16 cellular contexts compared by ENCODE assay signal in genomic region chr17:75570034-75570676, GRCh38.
"Had no signal": no experiment of that assay in that cellular context is flagged by ENCODE, and none has a peak within 500 bp of the region (broad histone marks: within the 10 kb centered on the region; RNA-seq: fewer than 3 reads in every experiment).

No MANE protein-coding gene starts in this region.

- H3K36me3 Mint-ChIP-seq: naive B cell had no signal

- ATAC-seq: activated T-helper 17 cell treated with anti-CD3 and anti-CD28 coated beads, Interleukin-2, amount 50 U/mL, for 72 hours; gastrocnemius medialis had no signal

- H3K27me3 Mint-ChIP-seq: activated T-helper 17 cell treated with anti-CD3 and anti-CD28 coated beads, Interleukin-2, amount 50 U/mL, for 72 hours; naive B cell had no signal

- H3K4me1 Mint-ChIP-seq: activated T-helper 17 cell treated with anti-CD3 and anti-CD28 coated beads, Interleukin-2, amount 50 U/mL, for 72 hours had no signal

- H3K27ac Mint-ChIP-seq: activated T-helper 17 cell treated with anti-CD3 and anti-CD28 coated beads, Interleukin-2, amount 50 U/mL, for 72 hours had no signal

- H3K9me3 ChIP-seq: gastrocnemius medialis, heart right ventricle, thoracic aorta had no signal

- H3K36me3 ChIP-seq: gastrocnemius medialis, heart right ventricle, thoracic aorta had no signal

- H3K4me1 ChIP-seq: gastrocnemius medialis had no signal

- H3K27ac ChIP-seq: gastrocnemius medialis, thoracic aorta had no signal

- H3K4me3 Mint-ChIP-seq: activated T-helper 17 cell treated with anti-CD3 and anti-CD28 coated beads, Interleukin-2, amount 50 U/mL, for 72 hours had no signal

- DNase-seq: activated CD4-positive, alpha-beta T cell treated with anti-CD3 and anti-CD28 coated beads, Interleukin-2, amount 50 U/mL, for 4 hours; activated naive CD4-positive, alpha-beta T cell treated with Interleukin-2 at 50 U/mL for 16 hours; aorta; cerebellar nuclear complex; dorsolateral prefrontal cortex; erythroblast; gastrocnemius medialis; heart right ventricle; mammary epithelial cell; naive B cell; stimulated activated CD4-positive, alpha-beta T cell treated with anti-CD3 and anti-CD28 coated beads, Interleukin-4, amount 100 ng/mL, for 4 hours; stimulated activated CD8-positive, alpha-beta memory T cell treated with anti-CD3 and anti-CD28 coated beads, Interleukin-4, amount 100 ng/mL, for 48 hours; SW 1271 had no signal

- H3K4me3 ChIP-seq: dorsolateral prefrontal cortex, gastrocnemius medialis, heart right ventricle, skin epidermis, thoracic aorta had no signal

- H3K27me3 ChIP-seq: dorsolateral prefrontal cortex, gastrocnemius medialis, heart right ventricle had no signal

- H3K9me3 Mint-ChIP-seq: activated T-helper 17 cell treated with anti-CD3 and anti-CD28 coated beads, Interleukin-2, amount 50 U/mL, for 72 hours; naive B cell had no signal
